Comparison of ENCODE assay signal across 18 cellular contexts in genomic region chr18:2538844-2539243, GRCh38. TPM values are rescaled to one million over a fixed set of nuclear protein-coding genes. Genes with fewer than 3 reads are reported as not detected.
DNase-seq lines count a peak whose midpoint lies in the region; ATAC-seq and TF ChIP-seq lines count a peak whose summit lies in the region.
"Had no signal": no experiment of that assay in that cellular context is flagged by ENCODE, and none has a peak within 500 bp of the region (broad histone marks: within the 10 kb centered on the region; RNA-seq: fewer than 3 reads in every experiment).

No MANE protein-coding gene starts in this region.

- no peak overlapping the region for H2AFZ ChIP-seq in Karpas-422 (ENCODE audit: low read length)

- H3K36me3 ChIP-seq in Karpas-422 (ENCODE audit: insufficient read depth, low read length): peaks cover 8% of the 10 kb centered on the region; the same call in 1 of the 2 replicates
- no peaks in the 10 kb centered on the region for H3K36me3 ChIP-seq in Peyer's patch

- H3K27ac ChIP-seq in Karpas-422 (ENCODE audit: low read length): no peak overlapping the region
- H3K27ac ChIP-seq in Peyer's patch: no peak overlapping the region
- H3K27ac ChIP-seq: body of pancreas, neutrophil, right lobe of liver had no signal

- no peak for TF ChIP-seq CTCF in Peyer's patch (IDR thresholded peaks at IDR 0.05)

- no peak for TF ChIP-seq POLR2A in Peyer's patch (IDR thresholded peaks at IDR 0.05)

- DNase-seq in DMS 273 (lab: John Stamatoyannopoulos, UW; ENCODE audit: unreplicated experiment) (peak; percentile 86), Karpas-422 (no peak), left colon (no peak), Peyer's patch (no peak), NCI-H146 (lab: John Stamatoyannopoulos, UW) (no peak), Right ventricle myocardium superior (no peak)
- DNase-seq: activated CD4-positive, alpha-beta T cell treated with anti-CD3 and anti-CD28 coated beads, Interleukin-2, amount 50 U/mL, for 1 hour; activated naive CD4-positive, alpha-beta T cell treated with anti-CD3 and anti-CD28 coated beads, Interleukin-2, amount 10 ng/mL, durations not matched to agents 7 days and 5 days; activated T-cell treated with anti-CD3 and anti-CD28 coated beads for 4 hours; body of pancreas; HCEC 1CT; kidney glomerular epithelial cell; right lobe of liver; stimulated activated CD4-positive, alpha-beta T cell treated with anti-CD3 and anti-CD28 coated beads, Interleukin-1b, Interleukin-23, amount 100 ng/mL, for 48 hours had no signal

- H3K4me3 ChIP-seq in Karpas-422 (ENCODE audit: low read length) (no peak overlapping the region), Peyer's patch (no peak overlapping the region)
- H3K4me3 ChIP-seq: body of pancreas, right lobe of liver had no signal

- no peaks in the 10 kb centered on the region for H3K79me2 ChIP-seq in Karpas-422 (ENCODE audit: low read length)

- H3K4me1 ChIP-seq in Karpas-422 (ENCODE audit: low read length): peaks cover 51% of the 10 kb centered on the region
- no peaks in the 10 kb centered on the region for H3K4me1 ChIP-seq in Peyer's patch
- H3K4me1 ChIP-seq: body of pancreas, right lobe of liver had no signal

- H3K4me2 ChIP-seq in Karpas-422 (ENCODE audit: low read depth, low read length, poor library complexity, severe bottlenecking): peak overlapping the region; percentile 9

- H3K9me3 ChIP-seq in Karpas-422 (ENCODE audit: low read length) (no peaks in the 10 kb centered on the region), Peyer's patch (no peaks in the 10 kb centered on the region)
- H3K9me3 ChIP-seq: body of pancreas, neutrophil, right lobe of liver had no signal

- H3K9me2 ChIP-seq in Karpas-422 (replicated peaks; ENCODE audit: insufficient read depth, low read length): no peaks in the 10 kb centered on the region

- H3K27me3 ChIP-seq in Karpas-422 (ENCODE audit: low read length): no peaks in the 10 kb centered on the region
- no peaks in the 10 kb centered on the region for H3K27me3 ChIP-seq in Peyer's patch
- H3K27me3 ChIP-seq: body of pancreas, neutrophil, right lobe of liver had no signal

- peak; percentile 71 for ATAC-seq in SK-N-SH treated with all-trans-retinoic acid at 6 μM for 48 hours
- ATAC-seq in left colon: peak; percentile 45
- no peak for ATAC-seq in HG02678 (IDR thresholded peaks at IDR 0.05; ENCODE audit: unreplicated experiment)
- ATAC-seq in Right ventricle myocardium superior (ENCODE audit: poor library complexity): no peak
- ATAC-seq: body of pancreas, esophagus mucosa, right lobe of liver had no signal

- 0 out of 2 replicates have a peak, but pooled peaks cover 10% of the 10 kb centered on the region for H4K20me1 ChIP-seq in Karpas-422 (ENCODE audit: insufficient read depth, low read depth, low read length)

- H3K9ac ChIP-seq in Karpas-422 (ENCODE audit: low read length): no peak overlapping the region

- intact Hi-C loops in left colon (cut with DNase I, micrococcal nuclease) (no loop called here), Right ventricle myocardium superior (cut with DNase I) (no loop called here)

TF ChIP-seq in SK-N-SH treated with all-trans-retinoic acid at 6 μM for 48 hours, 23 proteins besides CTCF, POLR2A, EP300 and RAD21:
- no peak for TF ChIP-seq CSRNP3 (CRISPR knock-in tag; IDR thresholded peaks at IDR 0.05)
- no peak for TF ChIP-seq PPARA (CRISPR knock-in tag; IDR thresholded peaks at IDR 0.05; ENCODE audit: borderline replicate concordance)
- no peak for TF ChIP-seq ZC3H10 (CRISPR knock-in tag; IDR thresholded peaks at IDR 0.05)
- TF ChIP-seq ZFP3 (CRISPR knock-in tag; IDR thresholded peaks at IDR 0.05): no peak
- TF ChIP-seq CREB5 (CRISPR knock-in tag; IDR thresholded peaks at IDR 0.05; ENCODE audit: low read depth): no peak
- no peak for TF ChIP-seq BACH2 (CRISPR knock-in tag; IDR thresholded peaks at IDR 0.05; ENCODE audit: borderline replicate concordance)
- TF ChIP-seq ISL1 (CRISPR knock-in tag; IDR thresholded peaks at IDR 0.05): no peak
- TF ChIP-seq ZNF70 (CRISPR knock-in tag; IDR thresholded peaks at IDR 0.05): no peak
- no peak for TF ChIP-seq CSDC2 (CRISPR knock-in tag; IDR thresholded peaks at IDR 0.05)
- no peak for TF ChIP-seq ESRRG (CRISPR knock-in tag; IDR thresholded peaks at IDR 0.05)

RNA-seq across cellular contexts. Expression of gene METTL4, which starts 32.5 kb away (rescaled TPM):
- total RNA-seq in Karpas-422 (2014; rRNA removed; shearing (Covaris generic); ENCODE audit: low replicate concordance): 6.4 and 15.8 TPM in 2 replicates
- total RNA-seq in left colon: 10 to 100 TPM in 1 of 2 donors, 1 to 10 TPM in 1; 9.1 to 11.4 TPM
- total RNA-seq in Peyer's patch: 10 to 100 TPM in 1 of 4 donors, 1 to 10 TPM in 3; 7.9 to 12.4 (median 9.0) TPM
- total RNA-seq in Right ventricle myocardium superior: 7.9 TPM

RNA-seq across cellular contexts. Expression of gene NDC80, which starts 32.5 kb away (rescaled TPM):
- total RNA-seq in Karpas-422 (2014; rRNA removed; shearing (Covaris generic); ENCODE audit: low replicate concordance): 25.4 and 48.5 TPM in 2 replicates
- total RNA-seq in left colon (1 to 10 TPM; 3.2 to 5.8 TPM), Peyer's patch (1 to 10 TPM in 3 of 4 donors, under 1 TPM in 1; 0.54 to 5.0 (median 2.6) TPM), Right ventricle myocardium superior (0.27 TPM)
- total RNA-seq: body of pancreas had no signal

Comparison
In these comparisons a context has a peak if more than half of its experiments do, and no peak if none do; other contexts are left out.
1. ATAC-seq: peak in SK-N-SH treated with all-trans-retinoic acid at 6 μM for 48 hours (single experiment) and left colon (single experiment); none in HG02678 (single experiment) and Right ventricle myocardium superior (single experiment).